ENCODE assay signal across 23 cellular contexts in the genomic region with DNA sequence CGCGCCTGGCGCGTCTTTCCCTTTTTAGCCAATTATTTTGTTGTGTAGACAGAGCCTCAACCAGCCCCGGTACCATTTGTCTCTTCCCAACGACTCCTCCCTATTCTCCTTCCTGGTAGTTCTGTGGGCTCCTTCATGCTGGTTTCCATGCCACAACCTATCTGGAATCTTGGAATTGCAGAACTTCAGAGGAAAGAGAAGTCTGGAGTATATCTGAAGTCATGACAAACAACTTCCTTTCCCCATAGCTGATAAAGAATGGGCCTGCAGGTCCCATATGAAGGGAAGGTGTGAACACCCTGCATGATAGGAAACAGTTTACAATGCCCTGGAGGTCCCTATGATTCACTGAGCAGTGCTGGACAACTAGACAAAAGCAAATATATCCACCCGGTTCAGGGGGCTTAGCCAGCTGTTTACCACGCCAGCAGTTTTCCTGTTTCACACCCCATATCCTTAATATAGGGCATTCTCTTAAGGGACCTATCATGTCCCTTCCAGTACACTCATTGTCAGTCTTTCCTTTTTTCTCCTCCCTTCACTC. TPM values are rescaled to one million over a fixed set of nuclear protein-coding genes. Genes with fewer than 3 reads are reported as not detected.
DNase-seq lines count a peak whose midpoint lies in the region; ATAC-seq, FAIRE-seq and TF ChIP-seq lines count a peak whose summit lies in the region.
"Had no signal": no experiment of that assay in that cellular context is flagged by ENCODE, and none has a peak within 500 bp of the region (broad histone marks: within the 10 kb centered on the region; RNA-seq: fewer than 3 reads in every experiment).

No MANE protein-coding gene starts in this region.

- intact Hi-C loops in activated CD4-positive, alpha-beta T cell treated with anti-CD3 and anti-CD28 coated beads, Interleukin-2, amount 10 ng/mL, durations not matched to agents 24 days and 14 days (cut with micrococcal nuclease), result no loop called here
- intact Hi-C loops in K562 (cut with micrococcal nuclease), result no loop called here
- intact Hi-C loops in lower leg skin (cut with DNase I; ENCODE audit: low total_unique reads), result no loop called here

- ATAC-seq in K562 (no peak), GM19351 (IDR thresholded peaks at IDR 0.05; ENCODE audit: unreplicated experiment) (no peak)
- ATAC-seq: activated CD4-positive, CD25-positive, alpha-beta regulatory T cell treated with anti-CD3 and anti-CD28 coated beads, Interleukin-2, amount 50 U/mL, for 24 hours; HCT116; upper lobe of right lung had no signal

- no peak for TF ChIP-seq CTCF in K562 (IDR thresholded peaks at IDR 0.05 in 2 of 3, conservative IDR thresholded peaks at IDR 0.05 in 1 of 3; ENCODE audit: insufficient read depth in 2 of 3, low read depth in 1 of 3, low read length in 3 of 3)
- no peak for TF ChIP-seq CTCF in nephron (IDR thresholded peaks at IDR 0.05; ENCODE audit: unreplicated experiment in 3 of 3)
- TF ChIP-seq CTCF in lower leg skin (IDR thresholded peaks at IDR 0.05), result no peak

- in situ Hi-C loops in K562 (cut with MboI), result no loop called here

- H2AFZ ChIP-seq in K562 (ENCODE audit: low read depth, low read length), result peak overlapping the region; percentile 19
- H2AFZ ChIP-seq: neural progenitor cell had no signal

- CTCF ChIA-PET in K562 (lab: Yijun Ruan, JAX; ENCODE audit: low intra/inter-chr PET ratio), result no interaction called here

- FAIRE-seq in K562 (lab: Jason Lieb, UNC), result no peak
- FAIRE-seq: A204.1 had no signal

- H3K9me1 ChIP-seq in K562 (ENCODE audit: control insufficient read depth, insufficient read depth, low read length), result no peaks in the 10 kb centered on the region

- H4K20me1 ChIP-seq in K562 (replicated peaks; ENCODE audit: control insufficient read depth, insufficient read depth, low read length), result no peaks in the 10 kb centered on the region
- H4K20me1 ChIP-seq: BLaER1 treated with 17β-estradiol and CSF1 and Interleukin-3, amounts not matched to agents 10 nM and 100 nM had no signal

- H3K27me3 ChIP-seq in K562 (ENCODE audit: control insufficient read depth in 2 of 2, insufficient read depth in 2 of 2, low read length in 2 of 2), result no peaks in the 10 kb centered on the region
- H3K27me3 ChIP-seq: cardiac muscle cell, neural progenitor cell, upper lobe of right lung had no signal

- no peaks in the 10 kb centered on the region for H3K36me3 Mint-ChIP-seq in activated CD4-positive, alpha-beta T cell treated with anti-CD3 and anti-CD28 coated beads, Interleukin-2, amount 10 ng/mL, durations not matched to agents 24 days and 14 days (ENCODE audit: low read depth)
- no peaks in the 10 kb centered on the region for H3K36me3 Mint-ChIP-seq in nephron (ENCODE audit: low read depth)
- H3K36me3 Mint-ChIP-seq: neural progenitor cell had no signal

- peaks cover 51% of the 10 kb centered on the region for H3K4me1 Mint-ChIP-seq in activated CD4-positive, alpha-beta T cell treated with anti-CD3 and anti-CD28 coated beads, Interleukin-2, amount 10 ng/mL, durations not matched to agents 24 days and 14 days
- peaks cover 41% of the 10 kb centered on the region for H3K4me1 Mint-ChIP-seq in nephron

- H3K9ac ChIP-seq in K562 (ENCODE audit: insufficient read depth in 1 of 2, low read depth in 2 of 2, low read length in 2 of 2), result no peak overlapping the region
- H3K9ac ChIP-seq: BLaER1 treated with 17β-estradiol and CSF1 and Interleukin-3, amounts not matched to agents 10 nM and 100 nM; neural progenitor cell had no signal

- peaks cover 0 to 9% of the 10 kb centered on the region in 2 experiments; a peak in 4 of 5 replicates for H3K4me1 ChIP-seq in K562 (replicated peaks in 1 of 2; ENCODE audit: control insufficient read depth in 2 of 2, insufficient read depth in 2 of 2, low read length in 2 of 2)

- BruUV-seq in K562 (replicated peaks; lab: Mats Ljungman, UMichigan), result no TSS peak

- TF ChIP-seq POLR2A in K562 (conservative IDR thresholded peaks at IDR 0.05) (no peak), lower leg skin (IDR thresholded peaks at IDR 0.05) (no peak)

- H3K27ac Mint-ChIP-seq in activated CD4-positive, alpha-beta T cell treated with anti-CD3 and anti-CD28 coated beads, Interleukin-2, amount 10 ng/mL, durations not matched to agents 24 days and 14 days, result peak overlapping the region; percentile 82
- peak overlapping the region; percentile 21 to 89 (median 50) for H3K27ac Mint-ChIP-seq in nephron
- H3K27ac Mint-ChIP-seq: neural progenitor cell had no signal

- H3K9me3 ChIP-seq in KOPT-K1 (ENCODE audit: insufficient read depth, low read length, poor library complexity, severe bottlenecking), result no peaks in the 10 kb centered on the region
- no peaks in the 10 kb centered on the region for H3K9me3 ChIP-seq in K562 (replicated peaks; ENCODE audit: control insufficient read depth, insufficient read depth, low read depth, low read length)
- H3K9me3 ChIP-seq: BLaER1 treated with 17β-estradiol and CSF1 and Interleukin-3, amounts not matched to agents 10 nM and 100 nM; upper lobe of right lung had no signal

- H3K27me3 Mint-ChIP-seq in activated CD4-positive, alpha-beta T cell treated with anti-CD3 and anti-CD28 coated beads, Interleukin-2, amount 10 ng/mL, durations not matched to agents 24 days and 14 days, result no peaks in the 10 kb centered on the region
- H3K27me3 Mint-ChIP-seq in nephron (ENCODE audit: low read depth), result peaks cover 3% of the 10 kb centered on the region

- H3K4me3 ChIP-seq in K562 (no peak overlapping the region), lower leg skin (ENCODE audit: low read depth, poor library complexity, severe bottlenecking) (no peak overlapping the region)
- H3K4me3 ChIP-seq: BLaER1 treated with 17β-estradiol and CSF1 and Interleukin-3, amounts not matched to agents 10 nM and 100 nM; cardiac muscle cell; neural progenitor cell; upper lobe of right lung had no signal

- H3K36me3 ChIP-seq in KOPT-K1 (ENCODE audit: insufficient read depth, low read length) (no peaks in the 10 kb centered on the region), K562 (ENCODE audit: control insufficient read depth, insufficient read depth, low read length) (no peaks in the 10 kb centered on the region)
- H3K36me3 ChIP-seq: BLaER1 treated with 17β-estradiol and CSF1 and Interleukin-3, amounts not matched to agents 10 nM and 100 nM; cardiac muscle cell; neural progenitor cell; upper lobe of right lung had no signal

- no peak for TF ChIP-seq RAD21 in K562 (CRISPR knock-in tag; conservative IDR thresholded peaks at IDR 0.05 in 1 of 2, IDR thresholded peaks at IDR 0.05 in 1 of 2)

- H3K27ac ChIP-seq in KOPT-K1 (ENCODE audit: low read depth, low read length, poor library complexity, severe bottlenecking), result peak overlapping the region; percentile 16
- H3K27ac ChIP-seq in K562 (ENCODE audit: extremely low read depth, low read depth, low read length), result no peak overlapping the region
- H3K27ac ChIP-seq: BLaER1 treated with 17β-estradiol and CSF1 and Interleukin-3, amounts not matched to agents 10 nM and 100 nM; cardiac muscle cell; neural progenitor cell; upper lobe of right lung had no signal

- H3K79me2 ChIP-seq in K562 (ENCODE audit: control insufficient read depth, insufficient read depth, low read length), result no peaks in the 10 kb centered on the region

- WGBS in K562 (ENCODE audit: insufficient coverage, low coverage, missing lambda C conversion rate), result 75% methylated on average over 8 of the region's 8 CpGs
- 85 to 91% methylated on average over 8 of the region's 8 CpGs for WGBS in lower leg skin, 2 donors

- H3K4me3 Mint-ChIP-seq in activated CD4-positive, alpha-beta T cell treated with anti-CD3 and anti-CD28 coated beads, Interleukin-2, amount 10 ng/mL, durations not matched to agents 24 days and 14 days, result no peak overlapping the region
- no peak overlapping the region for H3K4me3 Mint-ChIP-seq in nephron
- H3K4me3 Mint-ChIP-seq: neural progenitor cell had no signal

- H3K9me3 Mint-ChIP-seq in activated CD4-positive, alpha-beta T cell treated with anti-CD3 and anti-CD28 coated beads, Interleukin-2, amount 10 ng/mL, durations not matched to agents 24 days and 14 days, result no peaks in the 10 kb centered on the region
- peaks cover 3% of the 10 kb centered on the region for H3K9me3 Mint-ChIP-seq in nephron
- H3K9me3 Mint-ChIP-seq: neural progenitor cell; T-helper 2 cell treated with Interferon-gamma antibody and Interleukin-4, amounts not matched to agents 5 μg/mL and 100 μg/mL, for 36 hours had no signal

- H3K4me2 ChIP-seq in K562 (ENCODE audit: insufficient read depth, low read length), result no peak overlapping the region
- H3K4me2 ChIP-seq: neural progenitor cell had no signal

- peak; percentile 33 for DNase-seq in activated CD4-positive, alpha-beta T cell treated with anti-CD3 and anti-CD28 coated beads, Interleukin-2, amount 10 ng/mL, durations not matched to agents 24 days and 14 days
- no peak for DNase-seq in activated CD4-positive, alpha-beta T cell treated with anti-CD3 and anti-CD28 coated beads, Interleukin-2, amount 50 U/mL, for 48 hours
- DNase-seq in K562 (ENCODE audit: extremely low read depth in 1 of 4, low spot score in 3 of 4) (no peak), NCI-H2081 treated with DMSO at 0.1 percent for 48 hours (lab: John Stamatoyannopoulos, UW) (no peak), lower leg skin (ENCODE audit: low spot score in 2 of 2) (no peak)
- DNase-seq: DMS79; effector CD8-positive, alpha-beta T cell; mammary epithelial cell; NCI-H1694; NCI-H446 treated with DMSO at 0.1 percent for 48 hours; retina; stimulated activated naive CD4-positive, alpha-beta T cell; upper lobe of right lung had no signal

- TF ChIP-seq EP300 in K562 (IDR thresholded peaks at IDR 0.05; ENCODE audit: low read length), result no peak

- POLR2A ChIA-PET in K562 (lab: Yijun Ruan, JAX), result interaction anchor here (0.9 kb wide), 1 partner anchor 36 kb away, joined by 3 read pairs; no protein-coding TSS in a partner anchor

RNA-seq across cellular contexts. Expression of a gene that starts 19.4 kb away (rescaled TPM):
- not detected in 2 replicates for total RNA-seq in activated CD4-positive, alpha-beta T cell treated with anti-CD3 and anti-CD28 coated beads, Interleukin-2, amount 10 ng/mL, durations not matched to agents 24 days and 14 days
- total RNA-seq in K562 (2011; cell fraction: chromatin; rRNA removed; ENCODE audit: low replicate concordance), result not detected in 2 replicates
- not detected in 2 replicates for total RNA-seq in K562 (2011; cell fraction: nucleolus; rRNA removed)
- not detected in 2 replicates for total RNA-seq in K562 (2011; cell fraction: nucleoplasm; rRNA removed)
- not detected in 2 replicates for total RNA-seq in K562 (2014; rRNA removed)
- total RNA-seq in K562 (2014; rRNA removed; fragmentation: Illumina TruSeq; extraction: Trizol), result not detected in 2 replicates
- total RNA-seq in K562 (2015; rRNA removed; fragmentation: Illumina TruSeq; extraction: Trizol), result not detected in 2 replicates
- total RNA-seq in K562 (2021), result not detected in 2 replicates
- polyA plus RNA-seq in K562 (2011; rRNA removed), result not detected in 2 replicates
- not detected in 2 replicates for polyA plus RNA-seq in K562 (2011; cell fraction: cytosol; rRNA removed)
- polyA plus RNA-seq in K562 (2011; cell fraction: nucleus; rRNA removed), result not detected in 2 replicates
- polyA plus RNA-seq in K562 (2012), result not detected in 2 replicates
- not detected in 2 replicates for polyA plus RNA-seq in K562 (2014; fragmentation: Illumina TruSeq; extraction: Trizol)
- not detected for polyA plus RNA-seq in K562 (2014; fragmentation: Nextera tagmentation; extraction: Ambion mirVana)
- polyA plus RNA-seq in K562 (2014; rRNA removed), result not detected in 2 replicates
- polyA minus RNA-seq in K562 (2011; rRNA and poly(A)+ RNA removed), result not detected in 2 replicates
- polyA minus RNA-seq in K562 (2011; cell fraction: cytosol; rRNA and poly(A)+ RNA removed), result not detected in 2 replicates
- not detected in 2 replicates for polyA minus RNA-seq in K562 (2011; cell fraction: nucleus; rRNA and poly(A)+ RNA removed)
- not detected for total RNA-seq in lower leg skin
- total RNA-seq: cardiac muscle cell, mammary epithelial cell, upper lobe of right lung had no signal
- polyA plus RNA-seq: cardiac muscle cell, mammary epithelial cell had no signal

RNA-seq across cellular contexts. Expression of a gene that starts 50.1 kb away (rescaled TPM):
- 5,263 and 5,311 TPM in 2 replicates for total RNA-seq in activated CD4-positive, alpha-beta T cell treated with anti-CD3 and anti-CD28 coated beads, Interleukin-2, amount 10 ng/mL, durations not matched to agents 24 days and 14 days
- 101 and 112 TPM in 2 replicates for total RNA-seq in K562 (2011; cell fraction: chromatin; rRNA removed; ENCODE audit: low replicate concordance)
- 168 and 187 TPM in 2 replicates for total RNA-seq in K562 (2011; cell fraction: nucleolus; rRNA removed)
- 227 and 306 TPM in 2 replicates for total RNA-seq in K562 (2011; cell fraction: nucleoplasm; rRNA removed)
- 1,035 and 1,094 TPM in 2 replicates for total RNA-seq in K562 (2014; rRNA removed)
- 1,529 and 1,745 TPM in 2 replicates for total RNA-seq in K562 (2014; rRNA removed; fragmentation: Illumina TruSeq; extraction: Trizol)
- total RNA-seq in K562 (2015; rRNA removed; fragmentation: Illumina TruSeq; extraction: Trizol), result 1,145 and 1,178 TPM in 2 replicates
- total RNA-seq in K562 (2021), result 1,266 and 1,292 TPM in 2 replicates
- 1,337 and 1,853 TPM in 2 replicates for polyA plus RNA-seq in K562 (2011; rRNA removed)
- polyA plus RNA-seq in K562 (2011; cell fraction: cytosol; rRNA removed), result 358 and 852 TPM in 2 replicates
- 404 and 705 TPM in 2 replicates for polyA plus RNA-seq in K562 (2011; cell fraction: nucleus; rRNA removed)
- 2,539 and 2,674 TPM in 2 replicates for polyA plus RNA-seq in K562 (2012)
- 1,680 and 2,424 TPM in 2 replicates for polyA plus RNA-seq in K562 (2014; fragmentation: Illumina TruSeq; extraction: Trizol)
- polyA plus RNA-seq in K562 (2014; fragmentation: Nextera tagmentation; extraction: Ambion mirVana), result 1,000 to 10,000 TPM; 1,688 to 2,035 TPM
- polyA plus RNA-seq in K562 (2014; rRNA removed), result 1,576 and 1,785 TPM in 2 replicates
- 876 and 1,337 TPM in 2 replicates for polyA minus RNA-seq in K562 (2011; rRNA and poly(A)+ RNA removed)
- 265 and 346 TPM in 2 replicates for polyA minus RNA-seq in K562 (2011; cell fraction: cytosol; rRNA and poly(A)+ RNA removed)
- 112 and 295 TPM in 2 replicates for polyA minus RNA-seq in K562 (2011; cell fraction: nucleus; rRNA and poly(A)+ RNA removed)
- 1,000 to 10,000 TPM; 1,261 to 2,736 (median 1,532) TPM for total RNA-seq in lower leg skin
